In the genomic region with DNA sequence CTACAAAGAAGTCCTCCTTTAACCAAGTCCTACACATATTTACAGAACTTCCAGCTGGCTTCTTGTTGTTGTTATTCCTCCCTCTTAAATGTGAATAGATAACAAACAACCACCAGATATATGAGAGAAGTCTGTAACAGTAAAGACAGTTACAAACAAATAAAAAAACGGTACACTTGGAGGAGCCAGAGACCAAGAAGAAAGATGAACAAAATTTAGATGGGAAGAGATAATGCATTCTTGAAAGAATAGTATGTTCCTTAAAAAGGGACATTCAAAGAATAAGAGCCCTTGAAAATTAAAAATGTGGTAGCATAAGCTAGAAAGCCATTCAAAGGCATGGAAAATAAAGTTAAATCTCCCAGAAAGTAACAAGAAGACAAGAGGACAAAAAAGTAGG, we compare ENCODE assay signal across 19 cellular contexts. TPM values are rescaled to one million over a fixed set of nuclear protein-coding genes. Genes with fewer than 3 reads are reported as not detected.
DNase-seq lines count a peak whose midpoint lies in the region; ATAC-seq and TF ChIP-seq lines count a peak whose summit lies in the region.
"Had no signal": no experiment of that assay in that cellular context is flagged by ENCODE, and none has a peak within 500 bp of the region (broad histone marks: within the 10 kb centered on the region; RNA-seq: fewer than 3 reads in every experiment).

No MANE protein-coding gene starts in this region.

- TF ChIP-seq CTCF in dorsolateral prefrontal cortex (IDR thresholded peaks at IDR 0.05 in 54 of 56, conservative IDR thresholded peaks at IDR 0.05 in 2 of 56; ENCODE audit: low read depth in 1 of 56, partially characterized antibody in 56 of 56): peak in 37 of 56 donors; percentile 10 to 66 (median 37)

- ATAC-seq in HG03095 (IDR thresholded peaks at IDR 0.05; ENCODE audit: unreplicated experiment) (no peak), GM21390 (IDR thresholded peaks at IDR 0.05; ENCODE audit: unreplicated experiment) (no peak)

- in situ Hi-C loops in G401 (cut with HindIII; ENCODE audit: low sequenced_read_pairs): no loop called here

- no peak overlapping the region for H3K9ac ChIP-seq in adipocyte (ENCODE audit: low read length)
- H3K9ac ChIP-seq: BLaER1 had no signal

- no peaks in the 10 kb centered on the region for H3K36me3 ChIP-seq in adipocyte (ENCODE audit: control insufficient read depth, insufficient read depth, low read length, severe bottlenecking)
- H3K36me3 ChIP-seq: BLaER1 had no signal

- intact Hi-C loops in dorsolateral prefrontal cortex (cut with DNase I): no loop called here

- no peaks in the 10 kb centered on the region for H3K4me1 ChIP-seq in adipocyte (ENCODE audit: control insufficient read depth, insufficient read depth, low read length)
- H3K4me1 ChIP-seq: BLaER1 had no signal

- H3K27ac ChIP-seq in dorsolateral prefrontal cortex: peak overlapping the region in 46 of 59 donors; percentile 2 to 76 (median 46)
- H3K27ac ChIP-seq: BLaER1, HL-60, SK-N-MC had no signal

- DNase-seq in G401 (ENCODE audit: low spot score): peak; percentile 75
- DNase-seq in adipocyte (ENCODE audit: low read depth): peak; percentile 2
- no peak for DNase-seq in dorsolateral prefrontal cortex
- peak; percentile 54 for DNase-seq in pons (ENCODE audit: low spot score)
- no peak for DNase-seq in hepatic stellate cell (ENCODE audit: low spot score)
- DNase-seq: CD4-positive, CD25-positive, alpha-beta regulatory T cell; HCEC 1CT; NCI-H1092; NCI-H1436 treated with DMSO at 0.1 percent for 48 hours; NCI-H187 treated with DMSO at 0.1 percent for 48 hours; NCI-H446; NCI-H524 treated with DMSO at 0.1 percent for 48 hours; NCI-H774; SIG-M5 had no signal

- no peak overlapping the region for H3K4me3 ChIP-seq in adipocyte (ENCODE audit: low read length)
- no peak overlapping the region for H3K4me3 ChIP-seq in dorsolateral prefrontal cortex
- H3K4me3 ChIP-seq: BLaER1, SK-N-MC had no signal

- no peaks in the 10 kb centered on the region for H3K9me3 ChIP-seq in adipocyte (ENCODE audit: control insufficient read depth, low read length)
- H3K9me3 ChIP-seq: BLaER1 had no signal

- H3K27me3 ChIP-seq in adipocyte (replicated peaks; ENCODE audit: control insufficient read depth, insufficient read depth, low read length) (peaks cover 4% of the 10 kb centered on the region), dorsolateral prefrontal cortex (no peaks in the 10 kb centered on the region)
- H3K27me3 ChIP-seq: BLaER1 had no signal

RNA-seq across cellular contexts. Expression of gene SLCO1A2, which starts 25.9 kb away (rescaled TPM):
- not detected in 2 replicates for total RNA-seq in G401 (2014; rRNA removed; shearing (Covaris generic))
- 100 to 1,000 TPM in 11 of 120 experiments, 10 to 100 TPM in 108, 1 to 10 TPM in 1; 9.2 to 211 (median 50.5) TPM for total RNA-seq in dorsolateral prefrontal cortex
- total RNA-seq: CD4-positive, CD25-positive, alpha-beta regulatory T cell had no signal

Comparison
In these comparisons a context has a peak if more than half of its experiments do, and no peak if none do; other contexts are left out.
1. DNase-seq: peak in G401 (single experiment), adipocyte (single experiment) and pons (single experiment); none in dorsolateral prefrontal cortex (0 of 10) and hepatic stellate cell (single experiment).
2. RNA of gene SLCO1A2, which starts 25.9 kb away (total RNA-seq): 9.2 to 211 TPM in dorsolateral prefrontal cortex; not detected in G401; every median in the first group is over 10 times any median in the second.